In genomic region chr3:187586226-187586625, GRCh38 we compare ENCODE assay signal across 24 cellular contexts.
DNase-seq lines count a peak whose midpoint lies in the region; ATAC-seq, FAIRE-seq and TF ChIP-seq lines count a peak whose summit lies in the region.
"Had no signal": no experiment of that assay in that cellular context is flagged by ENCODE, and none has a peak within 500 bp of the region (broad histone marks: within the 10 kb centered on the region; RNA-seq: fewer than 3 reads in every experiment).

No MANE protein-coding gene starts in this region.

- POLR2A ChIA-PET in BJ (lab: Charles Lee): no interaction called here
- POLR2A ChIA-PET in CD8-positive, alpha-beta memory T cell (lab: Charles Lee): no interaction called here

- H3K36me3 Mint-ChIP-seq in CD8-positive, alpha-beta memory T cell: no peaks in the 10 kb centered on the region
- H3K36me3 Mint-ChIP-seq: CD4-positive, CD25-positive, alpha-beta regulatory T cell; CD8-positive, alpha-beta T cell had no signal

- peaks cover 11 to 69% of the 10 kb centered on the region in 2 donors for H3K27me3 Mint-ChIP-seq in CD8-positive, alpha-beta memory T cell

- H3K4me1 ChIP-seq in spleen (no peaks in the 10 kb centered on the region), psoas muscle (no peaks in the 10 kb centered on the region)
- H3K4me1 ChIP-seq in CD8-positive, alpha-beta memory T cell (ENCODE audit: insufficient read depth, low read length): no peaks in the 10 kb centered on the region
- H3K4me1 ChIP-seq: A549, BLaER1 had no signal

- H3K27me3 ChIP-seq in BJ (ENCODE audit: control insufficient read depth, insufficient read depth, low read length): no peaks in the 10 kb centered on the region
- peaks cover 0 to 10% (median 0%) of the 10 kb centered on the region in 7 donors for H3K27me3 ChIP-seq in spleen (replicated peaks in 1 of 7)
- peaks cover 0 to 5% (median 0%) of the 10 kb centered on the region in 3 donors for H3K27me3 ChIP-seq in psoas muscle (ENCODE audit: insufficient read depth in 3 of 3, low read length in 2 of 3)
- H3K27me3 ChIP-seq in CD8-positive, alpha-beta memory T cell (ENCODE audit: insufficient read depth, low read length, poor library complexity, severe bottlenecking): no peaks in the 10 kb centered on the region
- H3K27me3 ChIP-seq: BLaER1 had no signal

- CTCF ChIA-PET in BJ (lab: Yijun Ruan, JAX): interaction anchor here (1.3 kb wide), 1 partner anchor 15 kb away, joined by 4 read pairs; no protein-coding TSS in a partner anchor
- CTCF ChIA-PET in CD8-positive, alpha-beta memory T cell (lab: Charles Lee): no interaction called here

- TF ChIP-seq CTCF in BJ (IDR thresholded peaks at IDR 0.05; ENCODE audit: insufficient read depth, low read depth, low read length): no peak
- TF ChIP-seq CTCF in spleen (IDR thresholded peaks at IDR 0.05 in 8 of 11, conservative IDR thresholded peaks at IDR 0.05 in 3 of 11): no peak
- TF ChIP-seq CTCF in psoas muscle (IDR thresholded peaks at IDR 0.05): no peak

- no peaks in the 10 kb centered on the region for H3K4me1 Mint-ChIP-seq in CD8-positive, alpha-beta memory T cell
- H3K4me1 Mint-ChIP-seq: CD4-positive, CD25-positive, alpha-beta regulatory T cell had no signal

- peak; percentile 91 for FAIRE-seq in H54 (lab: Jason Lieb, UNC)
- FAIRE-seq: A549, GM12891 had no signal

- H3K9me3 ChIP-seq in spleen (no peaks in the 10 kb centered on the region), psoas muscle (no peaks in the 10 kb centered on the region)
- H3K9me3 ChIP-seq in CD8-positive, alpha-beta memory T cell (ENCODE audit: low read length): no peaks in the 10 kb centered on the region
- H3K9me3 ChIP-seq: A549, BLaER1, HAP-1 had no signal

- ATAC-seq in HG02678 (IDR thresholded peaks at IDR 0.05; ENCODE audit: unreplicated experiment): no peak
- ATAC-seq in psoas muscle: no peak
- ATAC-seq: A549; CD8-positive, alpha-beta T cell; GM23338 had no signal

- no peak overlapping the region for H3K4me3 ChIP-seq in BJ (ENCODE audit: low read depth, low read length)
- no peak overlapping the region for H3K4me3 ChIP-seq in spleen
- H3K4me3 ChIP-seq in psoas muscle: no peak overlapping the region
- no peak overlapping the region for H3K4me3 ChIP-seq in CD8-positive, alpha-beta memory T cell (ENCODE audit: low read length)
- H3K4me3 ChIP-seq: A549, BLaER1, GM23338, HAP-1 had no signal

- no peak overlapping the region for H3K4me3 Mint-ChIP-seq in CD8-positive, alpha-beta memory T cell
- H3K4me3 Mint-ChIP-seq: CD4-positive, CD25-positive, alpha-beta regulatory T cell; CD8-positive, alpha-beta T cell; GM23338; HFFc6 had no signal

- H3K9me3 Mint-ChIP-seq in CD8-positive, alpha-beta memory T cell: peaks cover 0 to 2% (median 0%) of the 10 kb centered on the region in 5 donors
- H3K9me3 Mint-ChIP-seq: HFFc6 had no signal

- DNase-seq in BJ (ENCODE audit: low read depth) (peak; percentile 30), EL (peak; percentile 20), H54 (ENCODE audit: insufficient read length, low spot score) (no peak), OCI-M1 (lab: John Stamatoyannopoulos, UW) (peak; percentile 51), spleen (no peak), psoas muscle (no peak)
- DNase-seq in CD8-positive, alpha-beta memory T cell: no peak
- DNase-seq: 8988T; ACHN; Calu3; CD4-positive, CD25-positive, alpha-beta regulatory T cell; CD8-positive, alpha-beta T cell; COR-L47; DMS53; DMS79 treated with DMSO at 0.1 percent for 48 hours; GDM1; HFFc6 had no signal

- H3K36me3 ChIP-seq in BJ (ENCODE audit: control insufficient read depth, insufficient read depth, low read length) (no peaks in the 10 kb centered on the region), spleen (no peaks in the 10 kb centered on the region), psoas muscle (ENCODE audit: insufficient read depth in 1 of 2, low read depth in 1 of 2) (no peaks in the 10 kb centered on the region)
- H3K36me3 ChIP-seq in CD8-positive, alpha-beta memory T cell (ENCODE audit: insufficient read depth, low read length): no peaks in the 10 kb centered on the region
- H3K36me3 ChIP-seq: BLaER1, HAP-1 had no signal

- H3K27ac ChIP-seq in spleen (no peak overlapping the region), psoas muscle (no peak overlapping the region)
- no peak overlapping the region for H3K27ac ChIP-seq in CD8-positive, alpha-beta memory T cell (ENCODE audit: low read depth, low read length)
- H3K27ac ChIP-seq: A549, BLaER1, C4-2B had no signal

- intact Hi-C loops in spleen (cut with DNase I; ENCODE audit: low total_unique reads): no loop called here
- intact Hi-C loops in psoas muscle (cut with DNase I): no loop called here

- TF ChIP-seq POLR2A in H54 (IDR thresholded peaks at IDR 0.05; ENCODE audit: low read depth, low read length) (no peak), spleen (IDR thresholded peaks at IDR 0.05) (no peak)

- no peak overlapping the region for H3K27ac Mint-ChIP-seq in CD8-positive, alpha-beta memory T cell
- H3K27ac Mint-ChIP-seq: CD4-positive, CD25-positive, alpha-beta regulatory T cell; CD8-positive, alpha-beta T cell; GM23338; HFFc6 had no signal

Comparison
In these comparisons a context has a peak if more than half of its experiments do, and no peak if none do; other contexts are left out.
1. DNase-seq: peak in BJ (single experiment), EL (single experiment) and OCI-M1 (single experiment); none in H54 (single experiment), spleen (single experiment), psoas muscle (0 of 2) and CD8-positive, alpha-beta memory T cell (0 of 5).